9 cellular contexts compared by ENCODE assay signal in the genomic region with DNA sequence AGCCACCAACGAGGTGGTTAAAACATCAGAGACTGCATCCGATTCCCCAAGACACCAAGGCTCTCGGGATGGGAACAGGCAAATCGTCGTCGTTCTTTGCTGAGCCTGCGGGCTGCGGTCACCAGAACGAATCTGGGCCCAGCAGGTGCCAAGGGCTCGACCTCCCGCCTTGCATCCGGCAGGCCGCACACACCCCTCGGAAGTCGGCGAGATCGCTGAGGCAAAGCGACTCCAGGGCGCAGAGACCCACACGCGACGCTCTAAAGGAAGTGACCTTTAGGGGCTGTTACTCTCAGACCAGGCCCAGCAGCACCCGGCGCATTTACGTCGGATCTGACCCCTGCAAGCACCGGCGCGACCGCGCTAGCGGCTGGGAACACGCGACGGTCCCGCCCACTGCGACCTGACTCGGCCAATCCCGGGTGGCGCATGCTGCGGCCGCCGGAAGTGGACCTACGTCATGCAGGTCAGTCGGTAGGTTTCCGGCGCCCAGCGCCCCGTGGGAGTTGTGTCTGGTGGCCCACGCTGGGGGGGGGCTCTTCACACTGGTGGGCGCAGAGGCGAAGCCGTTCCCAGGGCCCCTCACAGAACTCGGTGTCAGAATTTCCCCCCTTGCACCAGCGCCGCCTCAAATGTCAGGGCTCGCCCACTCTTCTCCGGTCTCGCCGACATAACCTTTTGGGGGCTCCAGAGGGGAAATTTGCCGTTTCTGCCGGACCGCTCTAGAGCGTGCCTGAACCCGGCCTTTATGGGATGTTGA. TPM values are rescaled to one million over a fixed set of nuclear protein-coding genes. Genes with fewer than 3 reads are reported as not detected.
DNase-seq lines count a peak whose midpoint lies in the region; ATAC-seq and TF ChIP-seq lines count a peak whose summit lies in the region.
"Had no signal": no experiment of that assay in that cellular context is flagged by ENCODE, and none has a peak within 500 bp of the region (broad histone marks: within the 10 kb centered on the region; RNA-seq: fewer than 3 reads in every experiment).

No MANE protein-coding gene starts in this region.

- peak overlapping the region; percentile 69 for H3K4me3 ChIP-seq in OCI-LY1 (ENCODE audit: low read depth, low read length, poor library complexity, severe bottlenecking)
- H3K4me3 ChIP-seq: cardiac muscle cell had no signal

- H3K4me3 Mint-ChIP-seq in CD4-positive, alpha-beta T cell: peak overlapping the region; percentile 93
- peak overlapping the region; percentile 87 for H3K4me3 Mint-ChIP-seq in activated T-cell treated with anti-CD3 and anti-CD28 coated beads, Interleukin-2, amount 50 U/mL, for 24 hours
- peak overlapping the region; percentile 86 to 96 (median 92) for H3K4me3 Mint-ChIP-seq in naive B cell
- peak overlapping the region; percentile 85 for H3K4me3 Mint-ChIP-seq in stimulated activated naive CD8-positive, alpha-beta T cell treated with anti-CD3 and anti-CD28 coated beads, Interleukin-15, Interleukin-2, amounts not matched to agents 100 ng/mL and 50 ng/mL, for 24 hours

- H3K4me1 ChIP-seq in OCI-LY1 (ENCODE audit: insufficient read depth, low read length, severe bottlenecking): peaks cover 11% of the 10 kb centered on the region

- H3K27me3 Mint-ChIP-seq in CD4-positive, alpha-beta T cell: no peaks in the 10 kb centered on the region
- no peaks in the 10 kb centered on the region for H3K27me3 Mint-ChIP-seq in activated T-cell treated with anti-CD3 and anti-CD28 coated beads, Interleukin-2, amount 50 U/mL, for 24 hours
- no peaks in the 10 kb centered on the region for H3K27me3 Mint-ChIP-seq in naive B cell
- H3K27me3 Mint-ChIP-seq in stimulated activated naive CD8-positive, alpha-beta T cell treated with anti-CD3 and anti-CD28 coated beads, Interleukin-15, Interleukin-2, amounts not matched to agents 100 ng/mL and 50 ng/mL, for 24 hours: no peaks in the 10 kb centered on the region

- H3K4me1 Mint-ChIP-seq in CD4-positive, alpha-beta T cell (ENCODE audit: low read depth): peaks cover 46% of the 10 kb centered on the region
- H3K4me1 Mint-ChIP-seq in activated T-cell treated with anti-CD3 and anti-CD28 coated beads, Interleukin-2, amount 50 U/mL, for 24 hours (ENCODE audit: low read depth): peaks cover 57% of the 10 kb centered on the region
- peaks cover 6 to 22% (median 9%) of the 10 kb centered on the region in 3 donors for H3K4me1 Mint-ChIP-seq in naive B cell
- H3K4me1 Mint-ChIP-seq in stimulated activated naive CD8-positive, alpha-beta T cell treated with anti-CD3 and anti-CD28 coated beads, Interleukin-15, Interleukin-2, amounts not matched to agents 100 ng/mL and 50 ng/mL, for 24 hours (ENCODE audit: low read depth): peaks cover 70% of the 10 kb centered on the region

- H3K79me2 ChIP-seq in OCI-LY1 (ENCODE audit: insufficient read depth, low read length): no peaks in the 10 kb centered on the region

- H2AFZ ChIP-seq in OCI-LY1 (ENCODE audit: low read length): peak overlapping the region; percentile 63

- no peaks in the 10 kb centered on the region for H3F3A ChIP-seq in OCI-LY1 (ENCODE audit: insufficient read depth, low read length)

- no peak for TF ChIP-seq CTCF in CD4-positive, alpha-beta T cell (IDR thresholded peaks at IDR 0.05)
- no peak for TF ChIP-seq CTCF in OCI-LY1 (IDR thresholded peaks at IDR 0.05; ENCODE audit: low read length)

- H3K4me2 ChIP-seq in OCI-LY1 (ENCODE audit: low read length): peak overlapping the region; percentile 70

- peak overlapping the region; percentile 89 for H3K27ac Mint-ChIP-seq in CD4-positive, alpha-beta T cell
- peak overlapping the region; percentile 98 for H3K27ac Mint-ChIP-seq in activated T-cell treated with anti-CD3 and anti-CD28 coated beads, Interleukin-2, amount 50 U/mL, for 24 hours
- H3K27ac Mint-ChIP-seq in naive B cell: peak overlapping the region; percentile 92 to 97 (median 94)
- peak overlapping the region; percentile 91 for H3K27ac Mint-ChIP-seq in stimulated activated naive CD8-positive, alpha-beta T cell treated with anti-CD3 and anti-CD28 coated beads, Interleukin-15, Interleukin-2, amounts not matched to agents 100 ng/mL and 50 ng/mL, for 24 hours

- H3K9me3 Mint-ChIP-seq in CD4-positive, alpha-beta T cell: no peaks in the 10 kb centered on the region
- H3K9me3 Mint-ChIP-seq in activated T-cell treated with anti-CD3 and anti-CD28 coated beads, Interleukin-2, amount 50 U/mL, for 24 hours: no peaks in the 10 kb centered on the region
- peaks cover 0 to 5% (median 0%) of the 10 kb centered on the region in 7 donors for H3K9me3 Mint-ChIP-seq in naive B cell
- H3K9me3 Mint-ChIP-seq in stimulated activated naive CD8-positive, alpha-beta T cell treated with anti-CD3 and anti-CD28 coated beads, Interleukin-15, Interleukin-2, amounts not matched to agents 100 ng/mL and 50 ng/mL, for 24 hours: no peaks in the 10 kb centered on the region

- POLR2A ChIA-PET in CD4-positive, alpha-beta T cell (lab: Charles Lee): interaction anchor here (1.1 kb wide), 1 partner anchor 11 kb away, joined by 4 read pairs; no protein-coding TSS in a partner anchor

- H3K9me3 ChIP-seq in CD4-positive, alpha-beta T cell (ENCODE audit: control insufficient read depth, low read length): no peaks in the 10 kb centered on the region
- H3K9me3 ChIP-seq in OCI-LY1 (ENCODE audit: low read length): no peaks in the 10 kb centered on the region

- peak overlapping the region; percentile 83 for H3K27ac ChIP-seq in CD4-positive, alpha-beta T cell (ENCODE audit: low read depth, low read length)
- H3K27ac ChIP-seq in OCI-LY1 (ENCODE audit: low read depth, low read length, poor library complexity, severe bottlenecking): peak overlapping the region; percentile 61
- H3K27ac ChIP-seq: cardiac muscle cell had no signal

- H3K9ac ChIP-seq in OCI-LY1 (ENCODE audit: low read length): peak overlapping the region; percentile 69

- no peaks in the 10 kb centered on the region for H3K9me2 ChIP-seq in OCI-LY1 (ENCODE audit: low read depth, low read length)

- CTCF ChIA-PET in CD4-positive, alpha-beta T cell (lab: Charles Lee): no interaction called here

- H3K36me3 ChIP-seq in OCI-LY1 (ENCODE audit: insufficient read depth, low read length): no peaks in the 10 kb centered on the region
- H3K36me3 ChIP-seq: cardiac muscle cell had no signal

- intact Hi-C loops in CD4-positive, alpha-beta T cell (cut with DNase I, micrococcal nuclease): loop anchor here in 1 of 2 experiments (10.0 kb wide), 1 partner anchor 169 kb away; a partner anchor contains a TSS

- H3K27me3 ChIP-seq in CD4-positive, alpha-beta T cell (ENCODE audit: control insufficient read depth, insufficient read depth, low read length): no peaks in the 10 kb centered on the region
- H3K27me3 ChIP-seq in OCI-LY1 (ENCODE audit: insufficient read depth, low read length): no peaks in the 10 kb centered on the region
- H3K27me3 ChIP-seq: cardiac muscle cell had no signal

- no peaks in the 10 kb centered on the region for H4K20me1 ChIP-seq in OCI-LY1 (ENCODE audit: insufficient read depth, low read length)

- peak; percentile 31 to 76 (median 63) for DNase-seq in CD4-positive, alpha-beta T cell
- peak; percentile 91 for DNase-seq in activated T-cell treated with anti-CD3 and anti-CD28 coated beads, Interleukin-2, amount 50 U/mL, for 24 hours
- peak; percentile 75 for DNase-seq in naive B cell

- H3K36me3 Mint-ChIP-seq in CD4-positive, alpha-beta T cell (ENCODE audit: low read depth): no peaks in the 10 kb centered on the region
- peaks cover 8% of the 10 kb centered on the region for H3K36me3 Mint-ChIP-seq in activated T-cell treated with anti-CD3 and anti-CD28 coated beads, Interleukin-2, amount 50 U/mL, for 24 hours (ENCODE audit: low read depth)
- H3K36me3 Mint-ChIP-seq in naive B cell: no peaks in the 10 kb centered on the region
- peaks cover 2% of the 10 kb centered on the region for H3K36me3 Mint-ChIP-seq in stimulated activated naive CD8-positive, alpha-beta T cell treated with anti-CD3 and anti-CD28 coated beads, Interleukin-15, Interleukin-2, amounts not matched to agents 100 ng/mL and 50 ng/mL, for 24 hours (ENCODE audit: low read depth)

- ATAC-seq in CD4-positive, alpha-beta T cell (ENCODE audit: poor library complexity): peak; percentile 59
- peak; percentile 98 for ATAC-seq in GM19397 (IDR thresholded peaks at IDR 0.05; ENCODE audit: unreplicated experiment)
- ATAC-seq in HG03575 (IDR thresholded peaks at IDR 0.05; ENCODE audit: extremely low read depth, insufficient number of reproducible peaks, low FRiP score, unreplicated experiment): peak; percentile 48
- ATAC-seq in esophagus mucosa: peak; percentile 97
- ATAC-seq in naive B cell (ENCODE audit: low read depth in 2 of 2): peak; percentile 80 to 85

RNA-seq across cellular contexts. Expression of a gene that starts 7.5 kb away (rescaled TPM):
- 10 to 100 TPM; 57.7 to 62.4 TPM for total RNA-seq in CD4-positive, alpha-beta T cell
- 170 TPM for total RNA-seq in esophagus mucosa
- 100 to 1,000 TPM; 247 to 350 (median 302) TPM for polyA plus RNA-seq in naive B cell (ENCODE audit: low read depth in 6 of 6)

RNA-seq across cellular contexts. Expression of a gene that starts 13.4 kb away (rescaled TPM):
- under 1 TPM; 0.52 to 0.84 TPM for total RNA-seq in CD4-positive, alpha-beta T cell
- 0.16 TPM for total RNA-seq in esophagus mucosa
- under 1 TPM in 2 of 6 donors, not detected in 4; 0.38 to 0.52 TPM for polyA plus RNA-seq in naive B cell (ENCODE audit: low read depth in 6 of 6)
- total RNA-seq: cardiac muscle cell had no signal
- polyA plus RNA-seq: cardiac muscle cell had no signal

Comparison
In these comparisons a context has a peak if more than half of its experiments do, and no peak if none do; other contexts are left out.
1. Peak in every context shown above with its lines: DNase-seq, ATAC-seq, H3K4me3 ChIP-seq and H3K27ac ChIP-seq.
2. ATAC-seq: peak in every context shown above with its lines; median percentile 98 in GM19397; 97 in esophagus mucosa; 82 in naive B cell; 59 in CD4-positive, alpha-beta T cell; 48 in HG03575.